ENCODE assay signal across 8 cellular contexts in the genomic region with DNA sequence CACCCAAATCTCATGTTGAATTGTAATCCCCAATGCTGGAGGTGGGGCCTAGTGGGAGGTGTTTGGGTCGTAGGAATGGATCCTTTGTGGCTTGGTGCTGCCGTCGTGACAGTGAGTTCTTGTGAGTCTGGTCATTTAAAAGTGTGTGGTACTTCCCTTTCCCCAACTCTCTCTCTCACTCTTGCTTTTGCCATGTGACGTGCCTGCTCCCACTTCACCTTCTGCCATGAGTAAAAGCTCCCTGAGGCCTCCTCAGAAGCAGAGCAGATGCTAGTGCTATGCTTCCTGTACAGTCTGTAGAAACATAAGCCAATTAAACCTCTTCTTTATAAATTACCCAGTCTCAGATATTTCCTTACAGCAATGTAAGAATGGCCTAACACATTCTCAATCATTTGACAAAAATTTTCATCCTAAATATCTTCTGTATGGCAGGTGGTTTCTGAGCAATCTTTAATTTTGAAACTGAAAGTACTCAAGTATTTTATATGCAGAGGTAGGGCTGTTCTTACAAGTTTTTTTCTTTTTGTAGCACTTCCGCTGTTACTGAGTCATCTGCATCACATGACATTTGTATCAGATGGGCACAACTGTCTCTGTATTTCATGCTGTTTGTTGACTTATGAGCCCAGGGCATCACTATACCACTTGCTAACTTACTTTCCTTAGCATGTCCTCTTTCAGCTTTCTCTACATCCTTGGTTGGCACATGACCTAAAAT. TPM values are rescaled to one million over a fixed set of nuclear protein-coding genes. Genes with fewer than 3 reads are reported as not detected.
DNase-seq lines count a peak whose midpoint lies in the region; ATAC-seq lines count a peak whose summit lies in the region.

No MANE protein-coding gene starts in this region.

- no peak overlapping the region for H2BK120ac ChIP-seq in mesendoderm (ENCODE audit: low read depth, low read length)

- H3K4me2 ChIP-seq in mesendoderm (ENCODE audit: low read length): no peak overlapping the region

- no peaks in the 10 kb centered on the region for H3K4me1 ChIP-seq in mesendoderm (ENCODE audit: control insufficient read depth, low read depth, low read length)

- no peak overlapping the region for H3K23ac ChIP-seq in mesendoderm (ENCODE audit: low read length)

- in situ Hi-C loops in ACHN (cut with HindIII; ENCODE audit: low pct_ligation_motif_present, low pct_unique_long_range_greater_than_20kb, low sequenced_read_pairs): no loop called here

- H3K79me2 ChIP-seq in mesendoderm (ENCODE audit: control insufficient read depth, insufficient read depth, low read length): peaks cover 3% of the 10 kb centered on the region

- peaks cover 11% of the 10 kb centered on the region for H3K79me1 ChIP-seq in mesendoderm (ENCODE audit: low read length)

- H2AK5ac ChIP-seq in mesendoderm (ENCODE audit: low read length): no peak overlapping the region

- no peak overlapping the region for H3K18ac ChIP-seq in mesendoderm (ENCODE audit: low read length)

- no peak overlapping the region for H3K4ac ChIP-seq in mesendoderm (ENCODE audit: low read depth, low read length)

- no peaks in the 10 kb centered on the region for H3K36me3 ChIP-seq in mesendoderm (ENCODE audit: control insufficient read depth, insufficient read depth, low read length)

- DNase-seq in ACHN: peak; percentile 2
- DNase-seq in activated T-cell treated with anti-CD3 and anti-CD28 coated beads, Interleukin-2, amount 50 U/mL, for 1 hour: peak; percentile 21
- peak; percentile 29 for DNase-seq in glomerular visceral epithelial cell (ENCODE audit: extremely low spot score)
- DNase-seq in stimulated activated naive CD4-positive, alpha-beta T cell (lab: John Stamatoyannopoulos, UW): peak in 5 of 6 experiments; percentile 7 to 80 (median 75)
- no peak for DNase-seq in mesendoderm
- DNase-seq in 8988T: no peak

- no peak overlapping the region for H3K9ac ChIP-seq in mesendoderm (ENCODE audit: low read length)

- H3K27ac ChIP-seq in mesendoderm (ENCODE audit: low read depth, low read length): no peak overlapping the region

- peak; percentile 81 for ATAC-seq in GM19455 (IDR thresholded peaks at IDR 0.05; ENCODE audit: unreplicated experiment)
- peak; percentile 83 for ATAC-seq in HG03571 (IDR thresholded peaks at IDR 0.05; ENCODE audit: unreplicated experiment)

- no peak overlapping the region for H3K4me3 ChIP-seq in mesendoderm (ENCODE audit: low read length)

- H3K56ac ChIP-seq in mesendoderm (ENCODE audit: low read length): no peak overlapping the region

- no peaks in the 10 kb centered on the region for H3K27me3 ChIP-seq in mesendoderm (ENCODE audit: insufficient read depth, low read length, poor library complexity)

- H4K8ac ChIP-seq in mesendoderm (ENCODE audit: low read depth, low read length): no peak overlapping the region

- no peak overlapping the region for H2BK5ac ChIP-seq in mesendoderm (ENCODE audit: low read length)

- no peak overlapping the region for H2BK15ac ChIP-seq in mesendoderm (replicated peaks; ENCODE audit: low read depth)

- H4K5ac ChIP-seq in mesendoderm (ENCODE audit: low read length): no peak overlapping the region

- WGBS in mesendoderm (ENCODE audit: extremely low coverage, insufficient coverage, low lambda C conversion rate): no CpG with 5 or more reads among the region's 5 CpGs

RNA-seq across cellular contexts. Expression of a gene that starts 8.8 kb away (rescaled TPM):
- 82.8 TPM for polyA plus RNA-seq in mesendoderm (2013, experiment 1 of 2)
- polyA plus RNA-seq in mesendoderm (2013, experiment 2 of 2): 80.8 TPM

Comparison
In these comparisons a context has a peak if more than half of its experiments do, and no peak if none do; other contexts are left out.
1. DNase-seq: peak in ACHN (single experiment), activated T-cell treated with anti-CD3 and anti-CD28 coated beads, Interleukin-2, amount 50 U/mL, for 1 hour (single experiment), glomerular visceral epithelial cell (single experiment) and stimulated activated naive CD4-positive, alpha-beta T cell (5 of 6); none in mesendoderm (single experiment) and 8988T (single experiment).